8 cellular contexts compared by ENCODE assay signal in genomic region chr15:75532413-75533250, GRCh38. TPM values are rescaled to one million over a fixed set of nuclear protein-coding genes. Genes with fewer than 3 reads are reported as not detected.
DNase-seq lines count a peak whose midpoint lies in the region; ATAC-seq, FAIRE-seq and TF ChIP-seq lines count a peak whose summit lies in the region.

No MANE protein-coding gene starts in this region.

- no TSS peak for BruUV-seq in OCI-LY7 (replicated peaks; lab: Mats Ljungman, UMichigan)

- H2BK5ac ChIP-seq in H1 (ENCODE audit: low read depth, low read length) (no peak overlapping the region), mesendoderm (ENCODE audit: low read length) (no peak overlapping the region)

- H3K4me2 ChIP-seq in OCI-LY7 (ENCODE audit: low read length) (no peak overlapping the region), H1 (ENCODE audit: insufficient read depth in 1 of 2, low read depth in 2 of 2, low read length in 2 of 2) (no peak overlapping the region), mesendoderm (ENCODE audit: low read length) (no peak overlapping the region)

- H3K9ac ChIP-seq in H1 (replicated peaks in 1 of 4; ENCODE audit: extremely low read depth in 1 of 4, low read depth in 3 of 4, low read length in 3 of 4) (no peak overlapping the region; a peak in 1 of 7 replicates), mesendoderm (ENCODE audit: low read length) (no peak overlapping the region)

- no peak overlapping the region for H2BK20ac ChIP-seq in H1 (ENCODE audit: low read length)

- H2AFZ ChIP-seq in OCI-LY7 (ENCODE audit: low read length) = no peak overlapping the region
- H2AFZ ChIP-seq in H1 (ENCODE audit: low read length) = no peak overlapping the region

- no peak overlapping the region for H4K91ac ChIP-seq in H1 (replicated peaks; ENCODE audit: insufficient read length, low read length)

- TF ChIP-seq CTCF in GM12864 (IDR thresholded peaks at IDR 0.05; ENCODE audit: low read depth, low read length, missing control alignments) (peak; percentile 29), OCI-LY7 (conservative IDR thresholded peaks at IDR 0.05; ENCODE audit: low read length) (peak; percentile 42; the same call in 1 of the 2 replicates), H1 (IDR thresholded peaks at IDR 0.05; ENCODE audit: control extremely low read depth in 1 of 3, insufficient read depth in 1 of 3, low read depth in 1 of 3, low read length in 3 of 3) (peak; percentile 45 to 80 (median 47))

- H3K4me1 ChIP-seq in OCI-LY7 (ENCODE audit: insufficient read depth, low read length, poor library complexity, severe bottlenecking) (no peaks in the 10 kb centered on the region), H1 (replicated peaks in 1 of 4; ENCODE audit: control insufficient read depth in 3 of 4, insufficient read depth in 4 of 4, low read length in 3 of 4) (peaks cover 0 to 6% (median 0%) of the 10 kb centered on the region in 4 experiments; a peak in 1 of 7 replicates), mesendoderm (ENCODE audit: control insufficient read depth, low read depth, low read length) (no peaks in the 10 kb centered on the region)

- H4K20me1 ChIP-seq in OCI-LY7 (ENCODE audit: insufficient read depth, low read length) (peaks cover 7% of the 10 kb centered on the region; the same call in 1 of the 2 replicates), H1 (replicated peaks in 1 of 2; ENCODE audit: control insufficient read depth in 1 of 2, insufficient read depth in 2 of 2, low read length in 2 of 2) (peaks cover 6 to 8% of the 10 kb centered on the region in 2 experiments)

- H3K79me1 ChIP-seq in H1 (ENCODE audit: low read depth, low read length) (no peaks in the 10 kb centered on the region; the same call in 1 of the 2 replicates), mesendoderm (ENCODE audit: low read length) (peaks cover 11% of the 10 kb centered on the region)

- TF ChIP-seq POLR2A in H1 (IDR thresholded peaks at IDR 0.05; ENCODE audit: control extremely low read depth in 1 of 2, low read depth in 2 of 2, low read length in 2 of 2) = no peak

- H3K18ac ChIP-seq in H1 (ENCODE audit: extremely low read depth, low read length) (no peak overlapping the region), mesendoderm (ENCODE audit: low read length) (no peak overlapping the region)

- H2BK120ac ChIP-seq in H1 (replicated peaks; ENCODE audit: low read depth, low read length) (no peak overlapping the region), mesendoderm (ENCODE audit: low read depth, low read length) (no peak overlapping the region)

- H4K8ac ChIP-seq in H1 (ENCODE audit: extremely low read depth, insufficient read depth, low read length) = no peak overlapping the region
- no peak overlapping the region for H4K8ac ChIP-seq in mesendoderm (ENCODE audit: low read depth, low read length)

- H3K56ac ChIP-seq in H1 (replicated peaks; ENCODE audit: insufficient read length, low read depth, low read length) = no peak overlapping the region
- H3K56ac ChIP-seq in mesendoderm (ENCODE audit: low read length) = no peak overlapping the region

- H3K79me2 ChIP-seq in OCI-LY7 (ENCODE audit: insufficient read depth, low read depth, low read length) (no peaks in the 10 kb centered on the region), H1 (ENCODE audit: control insufficient read depth in 1 of 2, insufficient read depth in 2 of 2, low read length in 2 of 2) (peaks cover 3 to 72% of the 10 kb centered on the region in 2 experiments; a peak in 3 of 4 replicates), mesendoderm (ENCODE audit: control insufficient read depth, insufficient read depth, low read length) (peaks cover 23% of the 10 kb centered on the region)

- H3K23ac ChIP-seq in H1 (ENCODE audit: insufficient read length) (no peak overlapping the region), mesendoderm (ENCODE audit: low read length) (no peak overlapping the region)

- WGBS in H1 (ENCODE audit: extremely low coverage in 1 of 2, insufficient coverage in 1 of 2, insufficient read length in 1 of 2, insufficient replicate concordance in 2 of 2, low coverage in 1 of 2, low lambda C conversion rate in 2 of 2, missing lambda C conversion rate in 1 of 2), 2 experiments = 89% methylated on average over 1 of the region's 1 CpG; no CpG with 5 or more reads in 1 of the 2 experiments
- WGBS in mesendoderm (ENCODE audit: extremely low coverage, insufficient coverage, low lambda C conversion rate) = no CpG with 5 or more reads among the region's 1 CpG

- H3K9me2 ChIP-seq in OCI-LY7 (ENCODE audit: insufficient read depth, low read length) = no peaks in the 10 kb centered on the region

- intact Hi-C loops in OCI-LY7 (cut with micrococcal nuclease; ENCODE audit: unreplicated experiment) (no loop called here), head of caudate nucleus (cut with DNase I) (no loop called here)

- peak; percentile 77 for FAIRE-seq in H1 (lab: Jason Lieb, UNC)

- no peak overlapping the region for H2AK5ac ChIP-seq in H1 (ENCODE audit: low read depth, low read length)
- no peak overlapping the region for H2AK5ac ChIP-seq in mesendoderm (ENCODE audit: low read length)

- H3K27me3 ChIP-seq in H1 (replicated peaks in 1 of 4; ENCODE audit: control insufficient read depth in 3 of 4, extremely low read depth in 1 of 4, insufficient read depth in 3 of 4, low read length in 3 of 4) (no peaks in the 10 kb centered on the region), mesendoderm (ENCODE audit: insufficient read depth, low read length, poor library complexity) (no peaks in the 10 kb centered on the region)

- H2BK12ac ChIP-seq in H1 (ENCODE audit: low read depth, low read length) = no peak overlapping the region

- H3K27ac ChIP-seq in OCI-LY7 (ENCODE audit: low read depth, low read length, poor library complexity, severe bottlenecking) (no peak overlapping the region), H1 (ENCODE audit: low read depth, low read length) (no peak overlapping the region), mesendoderm (ENCODE audit: low read depth, low read length) (no peak overlapping the region)

- TF ChIP-seq RAD21 in H1 (IDR thresholded peaks at IDR 0.05 in 1 of 2, conservative IDR thresholded peaks at IDR 0.05 in 1 of 2; ENCODE audit: low read depth in 2 of 2, low read length in 2 of 2) = peak; percentile 30 to 51

- H3K36me3 ChIP-seq in OCI-LY7 (ENCODE audit: insufficient read depth, low read length) (0 out of 2 replicates have a peak, but pooled peaks cover 1% of the 10 kb centered on the region), H1 (ENCODE audit: control insufficient read depth in 2 of 4, insufficient read depth in 4 of 4, low read length in 3 of 4) (no peaks in the 10 kb centered on the region), mesendoderm (ENCODE audit: control insufficient read depth, insufficient read depth, low read length) (no peaks in the 10 kb centered on the region)

- DNase-seq in GM12864 (ENCODE audit: low read depth) (no peak), OCI-LY7 (ENCODE audit: low spot score) (peak; percentile 16), H1 (ENCODE audit: low read depth in 1 of 2, low spot score in 2 of 2) (peak in 1 of 2 experiments; percentile 54), mesendoderm (peak; percentile 78), GM19240 (ENCODE audit: insufficient read length, low spot score) (no peak), head of caudate nucleus (no peak), GM19238 (ENCODE audit: insufficient read length, low spot score) (no peak)

- POLR2A ChIA-PET in OCI-LY7 (lab: Charles Lee) = interaction anchor here (0.7 to 1.0 kb wide), 3 partner anchors 9 to 136 kb away, joined by 3 to 4 read pairs (median 3); no protein-coding TSS in a partner anchor
- POLR2A ChIA-PET in H1 (lab: Charles Lee; ENCODE audit: partially characterized antibody) = interaction anchor here (0.6 to 1.3 kb wide), 3 partner anchors 79 to 951 kb away, joined by 3 read pairs; no protein-coding TSS in a partner anchor

- CTCF ChIA-PET in OCI-LY7 (lab: Charles Lee; ENCODE audit: unreplicated experiment) = no interaction called here
- CTCF ChIA-PET in H1 (lab: Charles Lee; ENCODE audit: partially characterized antibody) = interaction anchor here (0.6 to 3.5 kb wide), 42 partner anchors 10 to 691 kb away, joined by 3 to 29 read pairs (median 4); partner anchors contain the start of genes SIN3A and SNX33

- H3K4ac ChIP-seq in H1 (replicated peaks; ENCODE audit: insufficient read length, low read depth, low read length) (no peak overlapping the region), mesendoderm (ENCODE audit: low read depth, low read length) (no peak overlapping the region)

- no peak for TF ChIP-seq EP300 in H1 (IDR thresholded peaks at IDR 0.05; ENCODE audit: borderline replicate concordance in 1 of 2, low read depth in 2 of 2, low read length in 2 of 2)

- no peaks in the 10 kb centered on the region for H3K23me2 ChIP-seq in H1 (ENCODE audit: low read depth, low read length)

- H3K4me3 ChIP-seq in GM12864 (ENCODE audit: low read depth, low read length) (no peak overlapping the region), OCI-LY7 (ENCODE audit: low read depth, low read length, poor library complexity, severe bottlenecking) (no peak overlapping the region), H1 (ENCODE audit: extremely low read depth in 1 of 4, insufficient read depth in 2 of 4, low read depth in 3 of 4, low read length in 4 of 4) (no peak overlapping the region), mesendoderm (ENCODE audit: low read length) (no peak overlapping the region)

- H3K14ac ChIP-seq in H1 (ENCODE audit: insufficient read length) = no peak overlapping the region

- H2BK15ac ChIP-seq in H1 (ENCODE audit: low read length) (no peak overlapping the region), mesendoderm (replicated peaks; ENCODE audit: low read depth) (no peak overlapping the region)

- H4K5ac ChIP-seq in H1 (ENCODE audit: insufficient read length, low read depth, low read length) = no peak overlapping the region
- H4K5ac ChIP-seq in mesendoderm (ENCODE audit: low read length) = no peak overlapping the region

- no peak for ATAC-seq in GM19467 (IDR thresholded peaks at IDR 0.05; ENCODE audit: unreplicated experiment)

- H3K9me3 ChIP-seq in OCI-LY7 (ENCODE audit: low read length) = no peaks in the 10 kb centered on the region
- no peaks in the 10 kb centered on the region for H3K9me3 ChIP-seq in H1 (ENCODE audit: insufficient read depth in 2 of 2, low read depth in 1 of 2, low read length in 1 of 2)

TF ChIP-seq in H1, 55 proteins besides CTCF, POLR2A, EP300 and RAD21 (continues in another document):
- no peak for TF ChIP-seq GABPA (IDR thresholded peaks at IDR 0.05; ENCODE audit: borderline replicate concordance, insufficient read depth, low read length)

RNA-seq across cellular contexts. Expression of gene PTPN9, which starts 46.5 kb away (rescaled TPM):
- 12.5 and 16.5 TPM in 2 replicates for total RNA-seq in OCI-LY7 (2014; rRNA removed; shearing (Covaris generic))
- total RNA-seq in OCI-LY7 (2022) = 38.5 and 39.2 TPM in 2 replicates
- 44.5 and 46.6 TPM in 2 replicates for total RNA-seq in H1 (2021; fragmentation: NEBNext Ultra II Directional; extraction: Animal tissue kit (Norgen Biotek cat#: 25700))
- 49.7 and 57.4 TPM in 2 replicates for polyA plus RNA-seq in H1 (2011; rRNA removed)
- polyA plus RNA-seq in H1 (2011; cell fraction: cytosol; rRNA removed) = 45.1 TPM
- 26.7 TPM for polyA plus RNA-seq in H1 (2011; cell fraction: nucleus; rRNA removed)
- polyA plus RNA-seq in H1 (2012, experiment 1 of 2) = 29.3 to 36.8 TPM (median 33.3 TPM) in 4 replicates
- polyA plus RNA-seq in H1 (2012, experiment 2 of 2) = 25.7 TPM
- 21.9 TPM for polyA plus RNA-seq in H1 (2013, experiment 1 of 2)
- polyA plus RNA-seq in H1 (2013, experiment 2 of 2) = 22.7 TPM
- polyA minus RNA-seq in H1 (2011; rRNA and poly(A)+ RNA removed) = 92.1 and 107 TPM in 2 replicates
- 27.3 TPM for polyA minus RNA-seq in H1 (2011; cell fraction: cytosol; rRNA and poly(A)+ RNA removed)
- polyA minus RNA-seq in H1 (2011; cell fraction: nucleus; rRNA and poly(A)+ RNA removed) = 29.0 TPM
- polyA plus RNA-seq in mesendoderm (2013, experiment 1 of 2) = 33.3 TPM
- 33.4 TPM for polyA plus RNA-seq in mesendoderm (2013, experiment 2 of 2)

Comparison
In these comparisons a context has a peak if more than half of its experiments do, and no peak if none do; other contexts are left out.
1. DNase-seq: peak in OCI-LY7 (single experiment) and mesendoderm (single experiment); none in GM12864 (single experiment), GM19240 (single experiment), head of caudate nucleus (0 of 42) and GM19238 (single experiment).
2. Peak in every context shown above with its lines, with median percentiles within 50 percentile points of each other: CTCF ChIP-seq.